ENCODE assay signal across 10 cellular contexts in genomic region chr7:41886257-41886905, GRCh38.
DNase-seq lines count a peak whose midpoint lies in the region; ATAC-seq, FAIRE-seq and TF ChIP-seq lines count a peak whose summit lies in the region.
"Had no signal": no experiment of that assay in that cellular context is flagged by ENCODE, and none has a peak within 500 bp of the region (broad histone marks: within the 10 kb centered on the region; RNA-seq: fewer than 3 reads in every experiment).

No MANE protein-coding gene starts in this region.

- TF ChIP-seq CTCF in A673 (conservative IDR thresholded peaks at IDR 0.05; ENCODE audit: low read depth, low read length) (no peak), HFF-Myc (IDR thresholded peaks at IDR 0.05; ENCODE audit: low read depth, low read length, missing control alignments) (no peak), astrocyte (IDR thresholded peaks at IDR 0.05; ENCODE audit: insufficient read depth, low read depth, low read length) (no peak)

- H3K27ac ChIP-seq in A673 (ENCODE audit: low read depth, low read length, poor library complexity, severe bottlenecking) (peak overlapping the region; percentile 65), astrocyte (ENCODE audit: low read depth, low read length) (peak overlapping the region; percentile 96)
- H3K27ac ChIP-seq: thoracic aorta had no signal

- peaks cover 45% of the 10 kb centered on the region for H3K4me1 Mint-ChIP-seq in astrocyte (ENCODE audit: low read depth, unreplicated experiment)

- H3K9ac ChIP-seq in astrocyte (ENCODE audit: low read length) = peak overlapping the region; percentile 83

- H3K4me3 ChIP-seq in A673 (ENCODE audit: low read depth, low read length, poor library complexity, severe bottlenecking) = no peak overlapping the region
- no peak overlapping the region for H3K4me3 ChIP-seq in HFF-Myc (replicated peaks; ENCODE audit: low read depth, low read length)
- no peak overlapping the region for H3K4me3 ChIP-seq in astrocyte (ENCODE audit: insufficient read depth, low read depth, low read length)
- H3K4me3 ChIP-seq: thoracic aorta had no signal

- H3K27me3 ChIP-seq in A673 (replicated peaks; ENCODE audit: insufficient read depth, low read depth, low read length, poor library complexity) = no peaks in the 10 kb centered on the region
- no peaks in the 10 kb centered on the region for H3K27me3 ChIP-seq in astrocyte (ENCODE audit: insufficient read depth, low read length)

- FAIRE-seq in astrocyte (lab: Jason Lieb, UNC) = peak; percentile 68

- CTCF ChIA-PET in A673 (lab: Charles Lee) = interaction anchor here (0.7 kb wide), 1 partner anchor 54 kb away, joined by 3 read pairs; no protein-coding TSS in a partner anchor

- no TSS peak for BruUV-seq in A673 (replicated peaks; lab: Mats Ljungman, UMichigan)

- ATAC-seq in left colon = peak; percentile 30
- ATAC-seq in HG03432 (IDR thresholded peaks at IDR 0.05; ENCODE audit: unreplicated experiment) = no peak
- no peak for ATAC-seq in GM19035 (IDR thresholded peaks at IDR 0.05; ENCODE audit: unreplicated experiment)
- no peak for ATAC-seq in GM18505 (IDR thresholded peaks at IDR 0.05; ENCODE audit: unreplicated experiment)

- H3K27me3 Mint-ChIP-seq in astrocyte (ENCODE audit: low read depth, unreplicated experiment) = no peaks in the 10 kb centered on the region

- H3K79me2 ChIP-seq in astrocyte (ENCODE audit: insufficient read depth, low read length) = no peaks in the 10 kb centered on the region

- peaks cover 3% of the 10 kb centered on the region for H3K9me3 Mint-ChIP-seq in astrocyte (ENCODE audit: unreplicated experiment)

- TF ChIP-seq POLR2A in GM18505 (IDR thresholded peaks at IDR 0.05; ENCODE audit: borderline replicate concordance, extremely low read depth, insufficient read depth, insufficient read length) = no peak

- H3K27ac Mint-ChIP-seq in astrocyte (ENCODE audit: unreplicated experiment) = peak overlapping the region; percentile 72

- no peaks in the 10 kb centered on the region for H4K20me1 ChIP-seq in astrocyte (ENCODE audit: insufficient read depth, low read length)

- H2AFZ ChIP-seq in astrocyte (ENCODE audit: low read depth, low read length) = peak overlapping the region; percentile 39

- POLR2A ChIA-PET in A673 (lab: Charles Lee; ENCODE audit: low non-redundant PET) = interaction anchor here (0.7 kb wide), 1 partner anchor 82 kb away, joined by 4 read pairs; no protein-coding TSS in a partner anchor

- peaks cover 46% of the 10 kb centered on the region for H3K4me1 ChIP-seq in A673 (ENCODE audit: insufficient read depth, low read length, poor library complexity, severe bottlenecking)
- peaks cover 45% of the 10 kb centered on the region for H3K4me1 ChIP-seq in astrocyte (ENCODE audit: insufficient read depth, low read length)

- intact Hi-C loops in A673 (cut with micrococcal nuclease; ENCODE audit: unreplicated experiment) (loop anchor here (2.0 kb wide), 1 partner anchor 64 kb away; no protein-coding TSS in a partner anchor), left colon (cut with DNase I, micrococcal nuclease) (no loop called here)

- peak; percentile 93 for DNase-seq in A673 (ENCODE audit: low spot score)
- peak; percentile 82 for DNase-seq in HFF-Myc (ENCODE audit: extremely low read depth, low read depth)
- peak; percentile 96 for DNase-seq in astrocyte (ENCODE audit: low read depth)
- peak; percentile 45 to 49 for DNase-seq in left colon
- DNase-seq in stimulated activated CD4-positive, alpha-beta T cell treated with anti-CD3 and anti-CD28 coated beads, Interleukin-4, amount 100 ng/mL, for 24 hours = no peak
- DNase-seq: RPMI8226 had no signal

- H3K36me3 ChIP-seq in A673 (ENCODE audit: insufficient read depth, low read length, poor library complexity, severe bottlenecking) = no peaks in the 10 kb centered on the region
- no peaks in the 10 kb centered on the region for H3K36me3 ChIP-seq in astrocyte (ENCODE audit: insufficient read depth, low read length)
- H3K36me3 ChIP-seq: thoracic aorta had no signal

- H3K9me3 ChIP-seq in A673 (ENCODE audit: low read depth, low read length, poor library complexity, severe bottlenecking) (no peaks in the 10 kb centered on the region), astrocyte (ENCODE audit: insufficient read depth, low read depth, low read length) (no peaks in the 10 kb centered on the region)
- H3K9me3 ChIP-seq: thoracic aorta had no signal

- no peaks in the 10 kb centered on the region for H3K36me3 Mint-ChIP-seq in astrocyte (ENCODE audit: low read depth, unreplicated experiment)

- H3K4me2 ChIP-seq in astrocyte (ENCODE audit: low read length) = peak overlapping the region; percentile 78

- no peak overlapping the region for H3K4me3 Mint-ChIP-seq in astrocyte (ENCODE audit: unreplicated experiment)
